ENCODE assay signal across 1 cellular context in genomic region chr14:22099942-22100763, GRCh38.
TF ChIP-seq lines count a peak whose summit lies in the region.

No MANE protein-coding gene starts in this region.

TF ChIP-seq in HepG2, 621 proteins besides CTCF, POLR2A, EP300 and RAD21 (continued from another document):
- no peak for TF ChIP-seq BCL3 (CRISPR knock-in tag; IDR thresholded peaks at IDR 0.05)
- TF ChIP-seq ZNF432 (CRISPR knock-in tag; IDR thresholded peaks at IDR 0.05; ENCODE audit: borderline replicate concordance), result no peak
- TF ChIP-seq ZNF333 (CRISPR knock-in tag; IDR thresholded peaks at IDR 0.05; ENCODE audit: borderline replicate concordance), result no peak
- 0 out of 2 replicates have a peak, but pooled peaks have one; percentile 8 for TF ChIP-seq NR2F6 (IDR thresholded peaks at IDR 0.05)
- peak; percentile 35; the same call in 1 of the 2 replicates for TF ChIP-seq NR2F6 (CRISPR knock-in tag; IDR thresholded peaks at IDR 0.05)
- TF ChIP-seq, protein P1, sequence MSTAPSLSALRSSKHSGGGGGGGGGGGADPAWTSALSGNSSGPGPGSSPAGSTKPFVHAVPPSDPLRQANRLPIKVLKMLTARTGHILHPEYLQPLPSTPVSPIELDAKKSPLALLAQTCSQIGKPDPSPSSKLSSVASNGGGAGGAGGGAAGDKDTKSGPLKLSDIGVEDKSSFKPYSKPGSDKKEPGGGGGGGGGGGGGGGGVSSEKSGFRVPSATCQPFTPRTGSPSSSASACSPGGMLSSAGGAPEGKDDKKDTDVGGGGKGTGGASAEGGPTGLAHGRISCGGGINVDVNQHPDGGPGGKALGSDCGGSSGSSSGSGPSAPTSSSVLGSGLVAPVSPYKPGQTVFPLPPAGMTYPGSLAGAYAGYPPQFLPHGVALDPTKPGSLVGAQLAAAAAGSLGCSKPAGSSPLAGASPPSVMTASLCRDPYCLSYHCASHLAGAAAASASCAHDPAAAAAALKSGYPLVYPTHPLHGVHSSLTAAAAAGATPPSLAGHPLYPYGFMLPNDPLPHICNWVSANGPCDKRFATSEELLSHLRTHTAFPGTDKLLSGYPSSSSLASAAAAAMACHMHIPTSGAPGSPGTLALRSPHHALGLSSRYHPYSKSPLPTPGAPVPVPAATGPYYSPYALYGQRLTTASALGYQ (CRISPR knock-in tag; IDR thresholded peaks at IDR 0.05), result no peak
- TF ChIP-seq, protein P2, sequence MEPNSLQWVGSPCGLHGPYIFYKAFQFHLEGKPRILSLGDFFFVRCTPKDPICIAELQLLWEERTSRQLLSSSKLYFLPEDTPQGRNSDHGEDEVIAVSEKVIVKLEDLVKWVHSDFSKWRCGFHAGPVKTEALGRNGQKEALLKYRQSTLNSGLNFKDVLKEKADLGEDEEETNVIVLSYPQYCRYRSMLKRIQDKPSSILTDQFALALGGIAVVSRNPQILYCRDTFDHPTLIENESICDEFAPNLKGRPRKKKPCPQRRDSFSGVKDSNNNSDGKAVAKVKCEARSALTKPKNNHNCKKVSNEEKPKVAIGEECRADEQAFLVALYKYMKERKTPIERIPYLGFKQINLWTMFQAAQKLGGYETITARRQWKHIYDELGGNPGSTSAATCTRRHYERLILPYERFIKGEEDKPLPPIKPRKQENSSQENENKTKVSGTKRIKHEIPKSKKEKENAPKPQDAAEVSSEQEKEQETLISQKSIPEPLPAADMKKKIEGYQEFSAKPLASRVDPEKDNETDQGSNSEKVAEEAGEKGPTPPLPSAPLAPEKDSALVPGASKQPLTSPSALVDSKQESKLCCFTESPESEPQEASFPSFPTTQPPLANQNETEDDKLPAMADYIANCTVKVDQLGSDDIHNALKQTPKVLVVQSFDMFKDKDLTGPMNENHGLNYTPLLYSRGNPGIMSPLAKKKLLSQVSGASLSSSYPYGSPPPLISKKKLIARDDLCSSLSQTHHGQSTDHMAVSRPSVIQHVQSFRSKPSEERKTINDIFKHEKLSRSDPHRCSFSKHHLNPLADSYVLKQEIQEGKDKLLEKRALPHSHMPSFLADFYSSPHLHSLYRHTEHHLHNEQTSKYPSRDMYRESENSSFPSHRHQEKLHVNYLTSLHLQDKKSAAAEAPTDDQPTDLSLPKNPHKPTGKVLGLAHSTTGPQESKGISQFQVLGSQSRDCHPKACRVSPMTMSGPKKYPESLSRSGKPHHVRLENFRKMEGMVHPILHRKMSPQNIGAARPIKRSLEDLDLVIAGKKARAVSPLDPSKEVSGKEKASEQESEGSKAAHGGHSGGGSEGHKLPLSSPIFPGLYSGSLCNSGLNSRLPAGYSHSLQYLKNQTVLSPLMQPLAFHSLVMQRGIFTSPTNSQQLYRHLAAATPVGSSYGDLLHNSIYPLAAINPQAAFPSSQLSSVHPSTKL (CRISPR knock-in tag; IDR thresholded peaks at IDR 0.05), result peak; percentile 47; the same call in 1 of the 2 replicates
- TF ChIP-seq KMT2A (CRISPR knock-in tag; IDR thresholded peaks at IDR 0.05), result 0 out of 2 replicates have a peak, but pooled peaks have one; percentile 57
- TF ChIP-seq ZNF800 (CRISPR knock-in tag; IDR thresholded peaks at IDR 0.05), result no peak
- 0 out of 2 replicates have a peak, but pooled peaks have one; percentile 18 for TF ChIP-seq SP5 (CRISPR knock-in tag; IDR thresholded peaks at IDR 0.05; ENCODE audit: borderline replicate concordance, low read depth)
- no peak for TF ChIP-seq ZNF207 (IDR thresholded peaks at IDR 0.05; ENCODE audit: borderline replicate concordance)
- no peak for TF ChIP-seq KDM5B (CRISPR knock-in tag; IDR thresholded peaks at IDR 0.05; ENCODE audit: borderline replicate concordance)
- no peak for TF ChIP-seq ARNT (IDR thresholded peaks at IDR 0.05)
- TF ChIP-seq ZNF343 (CRISPR knock-in tag; IDR thresholded peaks at IDR 0.05), result no peak
- TF ChIP-seq GTF3A (CRISPR knock-in tag; conservative IDR thresholded peaks at IDR 0.05), result no peak
- no peak for TF ChIP-seq ZNF33A (CRISPR knock-in tag; IDR thresholded peaks at IDR 0.05; ENCODE audit: borderline replicate concordance)
- 0 out of 2 replicates have a peak, but pooled peaks have one; percentile 27 for TF ChIP-seq ZBED4 (CRISPR knock-in tag; IDR thresholded peaks at IDR 0.05; ENCODE audit: borderline replicate concordance)
- TF ChIP-seq, protein P3, sequence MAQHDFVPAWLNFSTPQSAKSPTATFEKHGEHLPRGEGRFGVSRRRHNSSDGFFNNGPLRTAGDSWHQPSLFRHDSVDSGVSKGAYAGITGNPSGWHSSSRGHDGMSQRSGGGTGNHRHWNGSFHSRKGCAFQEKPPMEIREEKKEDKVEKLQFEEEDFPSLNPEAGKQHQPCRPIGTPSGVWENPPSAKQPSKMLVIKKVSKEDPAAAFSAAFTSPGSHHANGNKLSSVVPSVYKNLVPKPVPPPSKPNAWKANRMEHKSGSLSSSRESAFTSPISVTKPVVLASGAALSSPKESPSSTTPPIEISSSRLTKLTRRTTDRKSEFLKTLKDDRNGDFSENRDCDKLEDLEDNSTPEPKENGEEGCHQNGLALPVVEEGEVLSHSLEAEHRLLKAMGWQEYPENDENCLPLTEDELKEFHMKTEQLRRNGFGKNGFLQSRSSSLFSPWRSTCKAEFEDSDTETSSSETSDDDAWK (CRISPR knock-in tag; IDR thresholded peaks at IDR 0.05), result no peak
- peak; percentile 55; the same call in 1 of the 2 replicates for TF ChIP-seq RNF2 (conservative IDR thresholded peaks at IDR 0.05; ENCODE audit: low read depth)
- TF ChIP-seq ZNF614 (CRISPR knock-in tag; IDR thresholded peaks at IDR 0.05; ENCODE audit: borderline replicate concordance), result peak; percentile 71; the same call in 1 of the 2 replicates
- no peak for TF ChIP-seq ZNF17 (CRISPR knock-in tag; IDR thresholded peaks at IDR 0.05)
- no peak for TF ChIP-seq ARHGAP35 (CRISPR knock-in tag; IDR thresholded peaks at IDR 0.05; ENCODE audit: borderline replicate concordance)
- no peak for TF ChIP-seq USF2 (IDR thresholded peaks at IDR 0.05; ENCODE audit: low read depth, low read length)
- TF ChIP-seq USF2 (CRISPR knock-in tag; IDR thresholded peaks at IDR 0.05; ENCODE audit: borderline replicate concordance), result no peak
- TF ChIP-seq ZNF619 (CRISPR knock-in tag; IDR thresholded peaks at IDR 0.05), result 0 out of 2 replicates have a peak, but pooled peaks have one; percentile 25
- peak; percentile 44; the same call in 1 of the 2 replicates for TF ChIP-seq FOXA3 (CRISPR knock-in tag; IDR thresholded peaks at IDR 0.05)
- TF ChIP-seq TGIF2 (CRISPR knock-in tag; IDR thresholded peaks at IDR 0.05), result no peak
- no peak for TF ChIP-seq TBX2 (CRISPR knock-in tag; IDR thresholded peaks at IDR 0.05; ENCODE audit: borderline replicate concordance)
